8 cellular contexts compared by ENCODE assay signal in the genomic region with DNA sequence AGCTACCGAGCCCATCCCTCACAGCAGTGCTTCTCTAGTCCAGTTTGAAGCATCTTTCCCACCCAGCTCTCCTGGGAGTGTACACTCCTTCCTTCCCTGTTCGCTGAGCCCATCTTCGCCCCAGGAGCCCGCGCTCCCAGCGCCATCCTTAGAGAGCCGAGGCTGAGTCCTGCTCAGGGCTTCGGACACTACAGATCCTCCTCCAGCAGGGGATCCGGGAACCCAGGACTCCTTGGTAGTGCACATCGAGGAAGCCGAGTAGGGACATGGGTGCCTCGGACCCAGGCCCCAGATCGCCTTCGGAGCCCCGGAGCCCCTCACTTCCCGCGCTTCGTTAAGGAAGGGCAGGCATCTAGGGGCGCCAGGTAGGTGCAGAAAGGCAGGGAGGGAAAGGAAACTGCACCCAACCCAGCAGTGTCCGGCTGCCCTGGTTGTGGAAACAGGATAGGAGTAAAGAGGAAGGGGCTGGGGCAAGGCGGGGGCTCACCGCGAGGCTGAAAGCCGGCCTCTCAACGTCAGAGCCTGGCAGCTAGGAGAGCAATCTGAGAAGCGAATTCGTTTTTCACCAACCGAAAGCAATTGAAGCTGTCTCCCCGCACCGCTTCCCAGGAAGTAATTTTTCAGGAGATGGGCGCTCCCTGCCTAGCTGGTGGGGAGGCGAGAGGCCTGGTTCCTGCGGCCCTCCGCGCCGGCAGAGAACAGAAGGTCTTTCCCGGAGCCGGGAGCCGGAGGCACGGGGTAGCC. TPM values are rescaled to one million over a fixed set of nuclear protein-coding genes. Genes with fewer than 3 reads are reported as not detected.
DNase-seq lines count a peak whose midpoint lies in the region; ATAC-seq and TF ChIP-seq lines count a peak whose summit lies in the region.

No MANE protein-coding gene starts in this region.

- H3K9me3 ChIP-seq in ascending aorta: no peaks in the 10 kb centered on the region
- H3K9me3 ChIP-seq in upper lobe of left lung: no peaks in the 10 kb centered on the region

- H3K36me3 Mint-ChIP-seq in HFFc6 (ENCODE audit: low read depth): no peaks in the 10 kb centered on the region

- H3K36me3 ChIP-seq in ascending aorta (no peaks in the 10 kb centered on the region), upper lobe of left lung (no peaks in the 10 kb centered on the region)

- H3K27ac ChIP-seq in ascending aorta: no peak overlapping the region
- no peak overlapping the region for H3K27ac ChIP-seq in upper lobe of left lung

- peaks cover 71% of the 10 kb centered on the region for H3K27me3 Mint-ChIP-seq in HFFc6 (ENCODE audit: insufficient read depth)

- CTCF ChIA-PET in HEK293T (lab: Yijun Ruan, JAX): interaction anchor here (1.6 kb wide), 1 partner anchor 33 kb away, joined by 5 read pairs; no protein-coding TSS in a partner anchor

- POLR2A ChIA-PET in HEK293T (lab: Yijun Ruan, JAX): interaction anchor here (1.3 kb wide), 1 partner anchor 33 kb away, joined by 3 read pairs; no protein-coding TSS in a partner anchor

- H3K4me3 Mint-ChIP-seq in HFFc6: peak overlapping the region; percentile 73

- intact Hi-C loops in ascending aorta (cut with DNase I): no loop called here
- intact Hi-C loops in lower leg skin (cut with DNase I; ENCODE audit: low total_unique reads): no loop called here

- peaks cover 6% of the 10 kb centered on the region for H3K4me1 Mint-ChIP-seq in HFFc6 (ENCODE audit: low read depth)

- 1 to 2% methylated on average over 29 to 37 of the region's 40 CpGs for WGBS in lower leg skin, 2 donors
- WGBS in upper lobe of left lung, 2 donors: 2 to 4% methylated on average over 23 to 37 of the region's 40 CpGs

- H3K27me3 ChIP-seq in ascending aorta: peaks cover 55% of the 10 kb centered on the region
- H3K27me3 ChIP-seq in upper lobe of left lung: peaks cover 4 to 88% (median 53%) of the 10 kb centered on the region in 4 donors

- peak; percentile 28 to 48 for ATAC-seq in upper lobe of left lung (ENCODE audit: low FRiP score in 2 of 2)

- H3K9me3 Mint-ChIP-seq in HFFc6: no peaks in the 10 kb centered on the region

- DNase-seq in AG20443 (ENCODE audit: low spot score) (peak; percentile 50), HFFc6 (no peak), ascending aorta (ENCODE audit: low spot score in 2 of 2) (no peak), lower leg skin (ENCODE audit: low spot score in 2 of 2) (no peak), upper lobe of left lung (peak in 1 of 2 donors; percentile 80), HEK293T (ENCODE audit: extremely low spot score) (no peak), pons (ENCODE audit: low spot score) (no peak), SIG-M5 (lab: John Stamatoyannopoulos, UW) (no peak)

- TF ChIP-seq EP300 in upper lobe of left lung (IDR thresholded peaks at IDR 0.05): no peak

- TF ChIP-seq CTCF in HFFc6 (IDR thresholded peaks at IDR 0.05): no peak
- TF ChIP-seq CTCF in ascending aorta (IDR thresholded peaks at IDR 0.05): no peak
- no peak for TF ChIP-seq CTCF in lower leg skin (IDR thresholded peaks at IDR 0.05)
- no peak for TF ChIP-seq CTCF in upper lobe of left lung (IDR thresholded peaks at IDR 0.05)

- H3K27ac Mint-ChIP-seq in HFFc6: no peak overlapping the region

- H3K4me1 ChIP-seq in ascending aorta: peaks cover 7 to 27% of the 10 kb centered on the region in 2 donors
- H3K4me1 ChIP-seq in upper lobe of left lung: peaks cover 31 to 49% (median 36%) of the 10 kb centered on the region in 4 donors

- H3K4me3 ChIP-seq in ascending aorta (peak overlapping the region; percentile 29 to 61), lower leg skin (ENCODE audit: low read depth, poor library complexity, severe bottlenecking) (peak overlapping the region; percentile 13), upper lobe of left lung (peak overlapping the region; percentile 9 to 49 (median 34))

- TF ChIP-seq POLR2A in lower leg skin (IDR thresholded peaks at IDR 0.05) (no peak), upper lobe of left lung (IDR thresholded peaks at IDR 0.05) (no peak)

TF ChIP-seq in HEK293T, 16 proteins besides CTCF, POLR2A, EP300 and RAD21:
- TF ChIP-seq SP1 (IDR thresholded peaks at IDR 0.05): no peak
- no peak for TF ChIP-seq FOXM1 (IDR thresholded peaks at IDR 0.05; ENCODE audit: borderline replicate concordance)
- TF ChIP-seq NFRKB (IDR thresholded peaks at IDR 0.05): no peak
- no peak for TF ChIP-seq ELF4 (IDR thresholded peaks at IDR 0.05)
- no peak for TF ChIP-seq CTBP1 (IDR thresholded peaks at IDR 0.05; ENCODE audit: borderline replicate concordance)
- TF ChIP-seq, protein P1, sequence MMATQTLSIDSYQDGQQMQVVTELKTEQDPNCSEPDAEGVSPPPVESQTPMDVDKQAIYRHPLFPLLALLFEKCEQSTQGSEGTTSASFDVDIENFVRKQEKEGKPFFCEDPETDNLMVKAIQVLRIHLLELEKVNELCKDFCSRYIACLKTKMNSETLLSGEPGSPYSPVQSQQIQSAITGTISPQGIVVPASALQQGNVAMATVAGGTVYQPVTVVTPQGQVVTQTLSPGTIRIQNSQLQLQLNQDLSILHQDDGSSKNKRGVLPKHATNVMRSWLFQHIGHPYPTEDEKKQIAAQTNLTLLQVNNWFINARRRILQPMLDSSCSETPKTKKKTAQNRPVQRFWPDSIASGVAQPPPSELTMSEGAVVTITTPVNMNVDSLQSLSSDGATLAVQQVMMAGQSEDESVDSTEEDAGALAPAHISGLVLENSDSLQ (IDR thresholded peaks at IDR 0.05): no peak
- TF ChIP-seq BHLHE40 (IDR thresholded peaks at IDR 0.05; ENCODE audit: borderline replicate concordance): no peak
- TF ChIP-seq LEF1 (IDR thresholded peaks at IDR 0.05; ENCODE audit: borderline replicate concordance): no peak
- TF ChIP-seq HDGF (IDR thresholded peaks at IDR 0.05; ENCODE audit: borderline replicate concordance): no peak
- TF ChIP-seq ARNT (IDR thresholded peaks at IDR 0.05): no peak
- TF ChIP-seq L3MBTL2 (conservative IDR thresholded peaks at IDR 0.05): no peak
- TF ChIP-seq SUZ12 (IDR thresholded peaks at IDR 0.05): no peak
- no peak for TF ChIP-seq FOXK2 (IDR thresholded peaks at IDR 0.05)
- TF ChIP-seq FOXA1 (IDR thresholded peaks at IDR 0.05): no peak
- TF ChIP-seq TARDBP (IDR thresholded peaks at IDR 0.05): no peak
- TF ChIP-seq ZNF384 (IDR thresholded peaks at IDR 0.05): no peak

RNA-seq across cellular contexts. Expression of a gene that starts 1.0 kb away (rescaled TPM):
- total RNA-seq in HFFc6 (2021; fragmentation: NEBNext Ultra II Directional; extraction: Animal tissue kit (Norgen Biotek cat#: 25700)): not detected
- total RNA-seq in ascending aorta: not detected
- total RNA-seq in lower leg skin: not detected
- not detected for total RNA-seq in upper lobe of left lung

RNA-seq across cellular contexts. Expression of a gene that starts 48.3 kb away (rescaled TPM):
- total RNA-seq in HFFc6 (2021; fragmentation: NEBNext Ultra II Directional; extraction: Animal tissue kit (Norgen Biotek cat#: 25700)): not detected
- total RNA-seq in ascending aorta (not detected), lower leg skin (not detected), upper lobe of left lung (under 1 TPM in 1 of 6 donors, not detected in 5; 0.14 TPM)
